In genomic region chr11:1785749-1786261, GRCh38 we compare ENCODE assay signal across 18 cellular contexts. TPM values are rescaled to one million over a fixed set of nuclear protein-coding genes. Genes with fewer than 3 reads are reported as not detected.
DNase-seq lines count a peak whose midpoint lies in the region; ATAC-seq and TF ChIP-seq lines count a peak whose summit lies in the region.
"Had no signal": no experiment of that assay in that cellular context is flagged by ENCODE, and none has a peak within 500 bp of the region (broad histone marks: within the 10 kb centered on the region; RNA-seq: fewer than 3 reads in every experiment).

No MANE protein-coding gene starts in this region.

- H3K9me3 ChIP-seq in SJCRH30 (replicated peaks): 0 out of 2 replicates have a peak, but pooled peaks cover 2% of the 10 kb centered on the region

- H3K27me3 ChIP-seq in SJCRH30: no peaks in the 10 kb centered on the region; the same call in 1 of the 2 replicates
- H3K27me3 ChIP-seq: tibial nerve had no signal

- intact Hi-C loops in natural killer cell (cut with micrococcal nuclease): no loop called here

- H3K4me1 Mint-ChIP-seq in natural killer cell treated with Interleukin-12 subunit alpha and Interleukin-12 subunit beta and Interleukin-15 and Interleukin-18, amount 100 ng/mL, for 72 hours (ENCODE audit: low read depth in 2 of 2): peaks cover 27 to 36% of the 10 kb centered on the region in 2 donors
- H3K4me1 Mint-ChIP-seq in natural killer cell (peaks cover 14 to 29% of the 10 kb centered on the region in 2 donors), mesothelial cell of epicardium (no peaks in the 10 kb centered on the region)

- DNase-seq in natural killer cell treated with Interleukin-12 subunit alpha and Interleukin-12 subunit beta and Interleukin-15 and Interleukin-18, amount 100 ng/mL, for 72 hours (ENCODE audit: low spot score): no peak
- no peak for DNase-seq in natural killer cell
- DNase-seq in RPMI7951 (ENCODE audit: low read depth): peak; percentile 89
- peak; percentile 36 for DNase-seq in left kidney (ENCODE audit: low read depth, low spot score)
- no peak for DNase-seq in activated naive CD4-positive, alpha-beta T cell treated with anti-CD3 and anti-CD28 coated beads, Interleukin-2, amount 50 U/mL, for 16 hours
- no peak for DNase-seq in NCI-H1105 (lab: John Stamatoyannopoulos, UW)
- DNase-seq in mesothelial cell of epicardium (ENCODE audit: low spot score in 2 of 2, unreplicated experiment in 2 of 2): no peak
- DNase-seq in SJCRH30: no peak
- DNase-seq: activated CD4-positive, alpha-beta T cell treated with anti-CD3 and anti-CD28 coated beads, Interleukin-2, amount 50 U/mL, for 48 hours; activated T-cell treated with anti-CD3 and anti-CD28 coated beads, Interleukin-2, amount 50 U/mL, for 1 hour; effector CD4-positive, alpha-beta T cell; GM23248; NCI-H1694 treated with DMSO at 0.1 percent for 48 hours had no signal

- H3K36me3 Mint-ChIP-seq in natural killer cell treated with Interleukin-12 subunit alpha and Interleukin-12 subunit beta and Interleukin-15 and Interleukin-18, amount 100 ng/mL, for 72 hours: no peaks in the 10 kb centered on the region
- H3K36me3 Mint-ChIP-seq in natural killer cell: no peaks in the 10 kb centered on the region
- H3K36me3 Mint-ChIP-seq in mesothelial cell of epicardium: no peaks in the 10 kb centered on the region
- H3K36me3 Mint-ChIP-seq: activated naive CD8-positive, alpha-beta T cell had no signal

- no peaks in the 10 kb centered on the region for H3K36me3 ChIP-seq in SJCRH30
- H3K36me3 ChIP-seq: tibial nerve had no signal

- peaks cover 20% of the 10 kb centered on the region for H3K4me1 ChIP-seq in SJCRH30

- no peaks in the 10 kb centered on the region for H3K9me3 Mint-ChIP-seq in natural killer cell treated with Interleukin-12 subunit alpha and Interleukin-12 subunit beta and Interleukin-15 and Interleukin-18, amount 100 ng/mL, for 72 hours
- no peaks in the 10 kb centered on the region for H3K9me3 Mint-ChIP-seq in natural killer cell
- H3K9me3 Mint-ChIP-seq in mesothelial cell of epicardium: peaks cover 18% of the 10 kb centered on the region

- H3K27ac ChIP-seq in SJCRH30: no peak overlapping the region
- H3K27ac ChIP-seq: GM23248, tibial nerve had no signal

- TF ChIP-seq CTCF in natural killer cell (IDR thresholded peaks at IDR 0.05) (no peak), mesothelial cell of epicardium (IDR thresholded peaks at IDR 0.05; ENCODE audit: unreplicated experiment) (no peak)

- H3K4me3 Mint-ChIP-seq in natural killer cell treated with Interleukin-12 subunit alpha and Interleukin-12 subunit beta and Interleukin-15 and Interleukin-18, amount 100 ng/mL, for 72 hours: no peak overlapping the region
- H3K4me3 Mint-ChIP-seq in natural killer cell (no peak overlapping the region), mesothelial cell of epicardium (no peak overlapping the region)
- H3K4me3 Mint-ChIP-seq: activated naive CD8-positive, alpha-beta T cell had no signal

- H3K27me3 Mint-ChIP-seq in natural killer cell treated with Interleukin-12 subunit alpha and Interleukin-12 subunit beta and Interleukin-15 and Interleukin-18, amount 100 ng/mL, for 72 hours: no peaks in the 10 kb centered on the region
- H3K27me3 Mint-ChIP-seq in natural killer cell (ENCODE audit: low read depth in 2 of 2): peaks cover 0 to 3% of the 10 kb centered on the region in 2 donors
- peaks cover 24% of the 10 kb centered on the region for H3K27me3 Mint-ChIP-seq in mesothelial cell of epicardium (ENCODE audit: low read depth)
- H3K27me3 Mint-ChIP-seq: activated naive CD8-positive, alpha-beta T cell had no signal

- no peak overlapping the region for H3K4me3 ChIP-seq in SJCRH30
- H3K4me3 ChIP-seq: GM23248, tibial nerve had no signal

- ATAC-seq in natural killer cell treated with Interleukin-12 subunit alpha and Interleukin-12 subunit beta and Interleukin-15 and Interleukin-18, amount 100 ng/mL, for 72 hours: no peak
- ATAC-seq in natural killer cell: no peak

- H3K27ac Mint-ChIP-seq in natural killer cell treated with Interleukin-12 subunit alpha and Interleukin-12 subunit beta and Interleukin-15 and Interleukin-18, amount 100 ng/mL, for 72 hours: peak overlapping the region; percentile 27 to 82
- no peak overlapping the region for H3K27ac Mint-ChIP-seq in natural killer cell
- H3K27ac Mint-ChIP-seq in mesothelial cell of epicardium: no peak overlapping the region
- H3K27ac Mint-ChIP-seq: activated naive CD8-positive, alpha-beta T cell had no signal

RNA-seq across cellular contexts. Expression of gene CTSD, which starts 22.1 kb away (rescaled TPM):
- 100 to 1,000 TPM; 350 to 592 TPM for total RNA-seq in natural killer cell treated with Interleukin-12 subunit alpha and Interleukin-12 subunit beta and Interleukin-15 and Interleukin-18, amount 100 ng/mL, for 72 hours
- 100 to 1,000 TPM; 388 to 446 (median 415) TPM for total RNA-seq in natural killer cell
- total RNA-seq in RPMI7951 (2014; rRNA removed; shearing (Covaris generic)): 383 and 388 TPM in 2 replicates
- 139 to 142 TPM (median 140 TPM) in 3 replicates for total RNA-seq in mesothelial cell of epicardium
- total RNA-seq in SJCRH30 (2014; rRNA removed; shearing (Covaris generic)): 70.2 and 71.4 TPM in 2 replicates

RNA-seq across cellular contexts. Expression of gene IFITM10, which starts 35.4 kb away (rescaled TPM):
- total RNA-seq in natural killer cell treated with Interleukin-12 subunit alpha and Interleukin-12 subunit beta and Interleukin-15 and Interleukin-18, amount 100 ng/mL, for 72 hours: 1 to 10 TPM; 2.3 to 8.1 TPM
- total RNA-seq in natural killer cell (1 to 10 TPM; 5.5 to 8.1 (median 6.5) TPM), mesothelial cell of epicardium (2.2 to 2.8 TPM (median 2.7 TPM) in 3 replicates)
- 4.3 and 6.6 TPM in 2 replicates for total RNA-seq in RPMI7951 (2014; rRNA removed; shearing (Covaris generic))
- 0.18 and 0.23 TPM in 2 replicates for total RNA-seq in SJCRH30 (2014; rRNA removed; shearing (Covaris generic))

RNA-seq across cellular contexts. Expression of gene SYT8, which starts 49.0 kb away (rescaled TPM):
- not detected for total RNA-seq in natural killer cell treated with Interleukin-12 subunit alpha and Interleukin-12 subunit beta and Interleukin-15 and Interleukin-18, amount 100 ng/mL, for 72 hours
- total RNA-seq in natural killer cell: not detected
- total RNA-seq in RPMI7951 (2014; rRNA removed; shearing (Covaris generic)): 0.20 TPM in 1 of 2 replicates, not detected in the other
- total RNA-seq in mesothelial cell of epicardium: 1.2 to 2.1 TPM (median 1.9 TPM) in 3 replicates
- total RNA-seq in SJCRH30 (2014; rRNA removed; shearing (Covaris generic)): 1.7 and 2.7 TPM in 2 replicates
- total RNA-seq: A172, fibroblast of lung, GM23248, NCI-H460 had no signal

RNA-seq across cellular contexts. Expression of gene TNNI2, which starts 53.0 kb away (rescaled TPM):
- 1 to 10 TPM in 1 of 2 donors, not detected in 1; 1.4 TPM for total RNA-seq in natural killer cell treated with Interleukin-12 subunit alpha and Interleukin-12 subunit beta and Interleukin-15 and Interleukin-18, amount 100 ng/mL, for 72 hours
- 1 to 10 TPM; 1.2 to 5.4 (median 3.6) TPM for total RNA-seq in natural killer cell
- 0.48 TPM in 1 of 2 replicates, not detected in the other for total RNA-seq in RPMI7951 (2014; rRNA removed; shearing (Covaris generic))
- 0.59 to 1.3 TPM in 2 of 3 replicates, not detected in the other for total RNA-seq in mesothelial cell of epicardium
- total RNA-seq in SJCRH30 (2014; rRNA removed; shearing (Covaris generic)): 20.2 and 20.5 TPM in 2 replicates
- total RNA-seq: A172, fibroblast of lung, GM23248, NCI-H460, tibial nerve had no signal

Comparison
In these comparisons a context has a peak if more than half of its experiments do, and no peak if none do; other contexts are left out.
1. H3K27ac Mint-ChIP-seq: peak in natural killer cell treated with Interleukin-12 subunit alpha and Interleukin-12 subunit beta and Interleukin-15 and Interleukin-18, amount 100 ng/mL, for 72 hours (2 of 2); none in natural killer cell (0 of 2) and mesothelial cell of epicardium (single experiment).
2. DNase-seq: peak in RPMI7951 (single experiment) and left kidney (single experiment); none in natural killer cell treated with Interleukin-12 subunit alpha and Interleukin-12 subunit beta and Interleukin-15 and Interleukin-18, amount 100 ng/mL, for 72 hours (single experiment), natural killer cell (single experiment), activated naive CD4-positive, alpha-beta T cell treated with anti-CD3 and anti-CD28 coated beads, Interleukin-2, amount 50 U/mL, for 16 hours (single experiment), NCI-H1105 (single experiment), mesothelial cell of epicardium (0 of 2) and SJCRH30 (0 of 2).